8 cellular contexts compared by ENCODE assay signal in genomic region chr7:156892821-156893706, GRCh38. TPM values are rescaled to one million over a fixed set of nuclear protein-coding genes. Genes with fewer than 3 reads are reported as not detected.
DNase-seq lines count a peak whose midpoint lies in the region; ATAC-seq and TF ChIP-seq lines count a peak whose summit lies in the region.

TSS of gene LMBR1 (minus strand) at chr7:156893183. CDS start at chr7:156892993, 190 bp downstream.

- 0 to 1% (median 0%) methylated on average over 13 to 92 of the region's 97 CpGs for WGBS in spleen, 5 donors

- H3K4me1 Mint-ChIP-seq in WTC11: peaks cover 22% of the 10 kb centered on the region
- H3K4me1 Mint-ChIP-seq in immature natural killer cell: peaks cover 30 to 58% of the 10 kb centered on the region in 2 donors

- H3K27ac ChIP-seq in spleen: peak within 1 kb of the TSS; percentile 93 to 99 (median 96)

- CTCF ChIA-PET in WTC11 (lab: Charles Lee): interaction anchor here (0.8 to 1.7 kb wide), 8 partner anchors 12 to 284 kb away, joined by 3 to 9 read pairs (median 4); partner anchors contain the start of gene NOM1

- H3K4me3 ChIP-seq in cardiac fibroblast (replicated peaks in 1 of 2; ENCODE audit: low read depth in 2 of 2, low read length in 2 of 2) (peak within 1 kb of the TSS; percentile 76 to 81), spleen (peak within 1 kb of the TSS; percentile 70 to 89 (median 79))

- H3K27ac Mint-ChIP-seq in WTC11 (peak within 1 kb of the TSS; percentile 95), immature natural killer cell (peak within 1 kb of the TSS; percentile 87 to 95 (median 92))

- peak; percentile 99 for DNase-seq in AG08395 (ENCODE audit: low spot score)
- DNase-seq in NCI-H2227 treated with DMSO at 0.1 percent for 48 hours (lab: John Stamatoyannopoulos, UW): peak; percentile 91
- DNase-seq in WTC11 (ENCODE audit: low spot score): peak; percentile 95
- DNase-seq in cardiac fibroblast (ENCODE audit: low read depth in 2 of 2): peak; percentile 96 to 98
- DNase-seq in immature natural killer cell: peak; percentile 92 to 95 (median 95)
- DNase-seq in spleen: peak; percentile 99

- H3K27me3 Mint-ChIP-seq in WTC11 (ENCODE audit: low read depth): peaks cover 3% of the 10 kb centered on the region; the same call in 1 of the 2 replicates
- H3K27me3 Mint-ChIP-seq in immature natural killer cell (ENCODE audit: low read depth in 3 of 3): peaks cover 4 to 14% (median 13%) of the 10 kb centered on the region in 3 donors

- H3K36me3 ChIP-seq in spleen: peaks cover 0 to 5% (median 0%) of the 10 kb centered on the region in 6 donors

- H3K9me3 ChIP-seq in spleen: no peaks in the 10 kb centered on the region

- peaks cover 2% of the 10 kb centered on the region; the same call in 1 of the 2 replicates for H3K36me3 Mint-ChIP-seq in WTC11
- H3K36me3 Mint-ChIP-seq in immature natural killer cell: no peaks in the 10 kb centered on the region

- peak in 1 of 3 donors; percentile 77 for TF ChIP-seq POLR2A in spleen (IDR thresholded peaks at IDR 0.05)

- H3K27me3 ChIP-seq in spleen (replicated peaks in 1 of 7): no peaks in the 10 kb centered on the region

- peak; percentile 78 for ATAC-seq in GM18907 (IDR thresholded peaks at IDR 0.05; ENCODE audit: unreplicated experiment)
- ATAC-seq in HG03159 (IDR thresholded peaks at IDR 0.05; ENCODE audit: unreplicated experiment): peak; percentile 79
- ATAC-seq in WTC11: peak; percentile 87

- intact Hi-C loops in spleen (cut with DNase I; ENCODE audit: low total_unique reads): no loop called here

- H3K9me3 Mint-ChIP-seq in WTC11 (no peaks in the 10 kb centered on the region), immature natural killer cell (peaks cover 0 to 2% (median 0%) of the 10 kb centered on the region in 6 donors)

- no peak for TF ChIP-seq CTCF in WTC11 (IDR thresholded peaks at IDR 0.05)
- peak; percentile 83 for TF ChIP-seq CTCF in cardiac fibroblast (IDR thresholded peaks at IDR 0.05; ENCODE audit: low read depth, low read length)
- peak; percentile 65 to 92 (median 82) for TF ChIP-seq CTCF in spleen (IDR thresholded peaks at IDR 0.05 in 8 of 11, conservative IDR thresholded peaks at IDR 0.05 in 3 of 11)

- H3K4me3 Mint-ChIP-seq in WTC11: peak within 1 kb of the TSS; percentile 93
- H3K4me3 Mint-ChIP-seq in immature natural killer cell: peak within 1 kb of the TSS; percentile 92 to 94 (median 92)

- peaks cover 3 to 67% (median 37%) of the 10 kb centered on the region in 6 donors for H3K4me1 ChIP-seq in spleen

- POLR2A ChIA-PET in WTC11 (lab: Charles Lee): interaction anchor here (0.5 to 1.5 kb wide), 8 partner anchors 54 to 1079 kb away, joined by 3 to 7 read pairs (median 3); partner anchors contain the start of gene NOM1

TF ChIP-seq in WTC11, 78 proteins besides CTCF, POLR2A, EP300 and RAD21 (continues in another document):
- TF ChIP-seq ZMAT4 (CRISPR knock-in tag; IDR thresholded peaks at IDR 0.05) (no peak), ERG (CRISPR knock-in tag; IDR thresholded peaks at IDR 0.05) (no peak), GTF2I (CRISPR knock-in tag; conservative IDR thresholded peaks at IDR 0.05) (0 out of 2 replicates have a peak, but pooled peaks have one; percentile 36), FOXP1 (CRISPR knock-in tag; IDR thresholded peaks at IDR 0.05; ENCODE audit: borderline replicate concordance) (no peak), NFE2L1 (CRISPR knock-in tag; IDR thresholded peaks at IDR 0.05) (no peak), ZNF281 (CRISPR knock-in tag; IDR thresholded peaks at IDR 0.05) (no peak), CREB1 (CRISPR knock-in tag; IDR thresholded peaks at IDR 0.05) (no peak), CDX4 (CRISPR knock-in tag; IDR thresholded peaks at IDR 0.05; ENCODE audit: borderline replicate concordance) (no peak), ZNF219 (CRISPR knock-in tag; IDR thresholded peaks at IDR 0.05; ENCODE audit: borderline replicate concordance) (no peak), FOXK1 (CRISPR knock-in tag; IDR thresholded peaks at IDR 0.05) (peak; percentile 7; the same call in 1 of the 2 replicates), FOXP4 (CRISPR knock-in tag; IDR thresholded peaks at IDR 0.05) (peak; percentile 59; the same call in 1 of the 2 replicates), ZNF138 (CRISPR knock-in tag; conservative IDR thresholded peaks at IDR 0.05) (no peak), ZNF317 (CRISPR knock-in tag; IDR thresholded peaks at IDR 0.05; ENCODE audit: borderline replicate concordance, low read depth) (no peak), HMGA2 (CRISPR knock-in tag; IDR thresholded peaks at IDR 0.05) (no peak; the same call in 1 of the 2 replicates), ATF3 (CRISPR knock-in tag; conservative IDR thresholded peaks at IDR 0.05) (no peak), ZNF671 (CRISPR knock-in tag; IDR thresholded peaks at IDR 0.05) (no peak), E2F4 (CRISPR knock-in tag; IDR thresholded peaks at IDR 0.05; ENCODE audit: borderline replicate concordance, low read depth) (no peak)

RNA-seq across cellular contexts. Expression of gene LMBR1, which starts in this region (rescaled TPM):
- total RNA-seq in WTC11 (2021) (55.6 to 57.3 TPM (median 56.5 TPM) in 3 replicates), spleen (10 to 100 TPM; 56.5 to 88.3 (median 73.8) TPM)
- polyA plus RNA-seq in immature natural killer cell (10 to 100 TPM; 20.2 to 34.3 (median 23.3) TPM), spleen (1 to 10 TPM; 4.8 to 8.7 (median 7.4) TPM)

Comparison
In these comparisons a context has a peak if more than half of its experiments do, and no peak if none do; other contexts are left out.
1. Peak in every context shown above with its lines: DNase-seq, ATAC-seq, H3K4me3 ChIP-seq and H3K27ac ChIP-seq.